13 cellular contexts compared by ENCODE assay signal in the genomic region with DNA sequence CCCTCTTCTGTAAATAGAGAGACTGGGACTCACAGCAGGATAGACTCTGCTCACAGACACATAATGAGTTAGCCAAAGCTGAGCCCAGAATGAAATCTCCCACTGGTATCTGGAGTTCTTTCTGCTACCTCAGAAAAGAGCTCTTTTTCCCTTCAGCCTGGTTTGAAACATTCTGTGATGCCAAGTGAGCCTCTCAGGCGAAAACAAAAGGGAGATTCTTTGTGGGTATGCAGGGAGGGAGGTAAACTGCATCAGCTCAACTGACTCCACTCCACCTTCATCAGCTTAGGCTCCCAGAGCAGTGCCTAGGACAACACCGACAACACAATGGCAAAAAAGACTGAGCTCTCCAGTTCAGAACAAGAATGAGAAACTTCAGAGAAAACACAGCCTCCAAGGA. TPM values are rescaled to one million over a fixed set of nuclear protein-coding genes. Genes with fewer than 3 reads are reported as not detected.
A peak's percentile ranks its signal among the peaks of the same experiment; 100 is the strongest.
DNase-seq lines count a peak whose midpoint lies in the region; ATAC-seq and TF ChIP-seq lines count a peak whose summit lies in the region.
"Had no signal": no experiment of that assay in that cellular context is flagged by ENCODE, and none has a peak within 500 bp of the region (broad histone marks: within the 10 kb centered on the region; RNA-seq: fewer than 3 reads in every experiment).

No MANE protein-coding gene starts in this region.

- H3K27ac ChIP-seq in GM23338 (ENCODE audit: low read depth) (0 out of 2 replicates have a peak overlapping the region, but pooled peaks have one; percentile 32), cingulate gyrus (ENCODE audit: low read depth, low read length) (peak overlapping the region; percentile 90), gastrocnemius medialis (no peak overlapping the region)

- H3K36me3 Mint-ChIP-seq in GM23338 (ENCODE audit: low read depth) = peaks cover 58% of the 10 kb centered on the region
- H3K36me3 Mint-ChIP-seq in naive thymus-derived CD8-positive, alpha-beta T cell = peaks cover 4 to 100% (median 42%) of the 10 kb centered on the region in 3 donors

- in situ Hi-C loops in gastrocnemius medialis (cut with MboI; ENCODE audit: low sequenced_read_pairs in 4 of 4) = loop anchor here in 1 of 4 donors (25.0 kb wide), 1 partner anchor 459 kb away; the partner anchor contains the start of genes RPL27A and TRIM66

- H3K4me3 Mint-ChIP-seq in GM23338 = no peak overlapping the region
- H3K4me3 Mint-ChIP-seq in naive thymus-derived CD8-positive, alpha-beta T cell = no peak overlapping the region
- H3K4me3 Mint-ChIP-seq: CD8-positive, alpha-beta memory T cell had no signal

- H3K4me1 ChIP-seq in GM23338 (ENCODE audit: insufficient read depth) = no peaks in the 10 kb centered on the region
- H3K4me1 ChIP-seq in gastrocnemius medialis = no peaks in the 10 kb centered on the region

- no peaks in the 10 kb centered on the region for H3K9me3 Mint-ChIP-seq in GM23338
- H3K9me3 Mint-ChIP-seq in naive thymus-derived CD8-positive, alpha-beta T cell = no peaks in the 10 kb centered on the region
- H3K9me3 Mint-ChIP-seq: CD8-positive, alpha-beta memory T cell had no signal

- POLR2A ChIA-PET in naive thymus-derived CD8-positive, alpha-beta T cell (lab: Charles Lee) = no interaction called here

- no peaks in the 10 kb centered on the region; the same call in 1 of the 2 replicates for H4K20me1 ChIP-seq in GM23338 (replicated peaks; ENCODE audit: insufficient read depth)

- H3K27me3 ChIP-seq in GM23338 (ENCODE audit: insufficient read depth) = no peaks in the 10 kb centered on the region
- no peaks in the 10 kb centered on the region for H3K27me3 ChIP-seq in gastrocnemius medialis

- ATAC-seq in GM23338 (no peak), gastrocnemius medialis (no peak)
- no peak for ATAC-seq in naive thymus-derived CD8-positive, alpha-beta T cell

- TF ChIP-seq CTCF in GM23338 (conservative IDR thresholded peaks at IDR 0.05; ENCODE audit: low read depth in 2 of 2) (no peak), gastrocnemius medialis (IDR thresholded peaks at IDR 0.05 in 4 of 5, conservative IDR thresholded peaks at IDR 0.05 in 1 of 5) (no peak)

- TF ChIP-seq POLR2A in gastrocnemius medialis (IDR thresholded peaks at IDR 0.05) = no peak

- H2AFZ ChIP-seq in GM23338 = no peak overlapping the region

- no peaks in the 10 kb centered on the region for H3K9me3 ChIP-seq in gastrocnemius medialis

- H3K36me3 ChIP-seq in GM23338 (ENCODE audit: insufficient read depth) = peaks cover 32% of the 10 kb centered on the region
- H3K36me3 ChIP-seq in gastrocnemius medialis = peaks cover 8 to 97% of the 10 kb centered on the region in 2 donors

- no peaks in the 10 kb centered on the region for H3F3A ChIP-seq in GM23338 (replicated peaks; ENCODE audit: low read depth)

- no peaks in the 10 kb centered on the region for H3K4me1 Mint-ChIP-seq in GM23338
- H3K4me1 Mint-ChIP-seq in naive thymus-derived CD8-positive, alpha-beta T cell = peaks cover 8 to 14% (median 11%) of the 10 kb centered on the region in 4 donors
- H3K4me1 Mint-ChIP-seq: CD8-positive, alpha-beta memory T cell had no signal

- no peak overlapping the region for H3K4me2 ChIP-seq in GM23338

- H3K79me2 ChIP-seq in GM23338 (replicated peaks; ENCODE audit: insufficient read depth) = no peaks in the 10 kb centered on the region

- intact Hi-C loops in gastrocnemius medialis (cut with DNase I; ENCODE audit: low total_unique reads) = no loop called here

- H3K27ac Mint-ChIP-seq in GM23338 = peak overlapping the region; percentile 12; the same call in 1 of the 2 replicates
- peak overlapping the region in 7 of 10 donors; percentile 13 to 72 (median 49) for H3K27ac Mint-ChIP-seq in naive thymus-derived CD8-positive, alpha-beta T cell

- H3K9me2 ChIP-seq in GM23338 (ENCODE audit: insufficient read depth) = no peaks in the 10 kb centered on the region

- peak; percentile 49 for DNase-seq in Ammon's horn (ENCODE audit: low spot score)
- DNase-seq in GM23338 (ENCODE audit: low spot score) = no peak
- no peak for DNase-seq in naive thymus-derived CD8-positive, alpha-beta T cell
- no peak for DNase-seq in NCI-H1436 (lab: John Stamatoyannopoulos, UW)
- no peak for DNase-seq in ecto neural progenitor cell (ENCODE audit: low spot score)
- no peak for DNase-seq in gastrocnemius medialis
- DNase-seq: CD8-positive, alpha-beta memory T cell; KBM-7; NCI-H524 treated with DMSO at 0.1 percent for 48 hours; NK-92 treated with Interleukin-12 subunit alpha and Interleukin-12 subunit beta, amount 100 ng/mL, for 24 hours; OCI-M1; RPMI8226 had no signal

- H3K4me3 ChIP-seq in GM23338 (no peak overlapping the region), gastrocnemius medialis (no peak overlapping the region)

- no peaks in the 10 kb centered on the region for H3K27me3 Mint-ChIP-seq in GM23338 (ENCODE audit: insufficient read depth, low read depth, poor library complexity)
- H3K27me3 Mint-ChIP-seq in naive thymus-derived CD8-positive, alpha-beta T cell = no peaks in the 10 kb centered on the region

TF ChIP-seq in GM23338, 12 proteins besides CTCF, POLR2A, EP300 and RAD21 (continues in another document):
- TF ChIP-seq EZH2 (IDR thresholded peaks at IDR 0.05; ENCODE audit: low read depth, unreplicated experiment) (no peak), ZNF331 (CRISPR knock-in tag; IDR thresholded peaks at IDR 0.05; ENCODE audit: low read depth) (no peak), ZNF114 (CRISPR knock-in tag; IDR thresholded peaks at IDR 0.05) (no peak), CREB1 (CRISPR knock-in tag; IDR thresholded peaks at IDR 0.05; ENCODE audit: low read depth) (no peak)
- TF ChIP-seq, protein P1, sequence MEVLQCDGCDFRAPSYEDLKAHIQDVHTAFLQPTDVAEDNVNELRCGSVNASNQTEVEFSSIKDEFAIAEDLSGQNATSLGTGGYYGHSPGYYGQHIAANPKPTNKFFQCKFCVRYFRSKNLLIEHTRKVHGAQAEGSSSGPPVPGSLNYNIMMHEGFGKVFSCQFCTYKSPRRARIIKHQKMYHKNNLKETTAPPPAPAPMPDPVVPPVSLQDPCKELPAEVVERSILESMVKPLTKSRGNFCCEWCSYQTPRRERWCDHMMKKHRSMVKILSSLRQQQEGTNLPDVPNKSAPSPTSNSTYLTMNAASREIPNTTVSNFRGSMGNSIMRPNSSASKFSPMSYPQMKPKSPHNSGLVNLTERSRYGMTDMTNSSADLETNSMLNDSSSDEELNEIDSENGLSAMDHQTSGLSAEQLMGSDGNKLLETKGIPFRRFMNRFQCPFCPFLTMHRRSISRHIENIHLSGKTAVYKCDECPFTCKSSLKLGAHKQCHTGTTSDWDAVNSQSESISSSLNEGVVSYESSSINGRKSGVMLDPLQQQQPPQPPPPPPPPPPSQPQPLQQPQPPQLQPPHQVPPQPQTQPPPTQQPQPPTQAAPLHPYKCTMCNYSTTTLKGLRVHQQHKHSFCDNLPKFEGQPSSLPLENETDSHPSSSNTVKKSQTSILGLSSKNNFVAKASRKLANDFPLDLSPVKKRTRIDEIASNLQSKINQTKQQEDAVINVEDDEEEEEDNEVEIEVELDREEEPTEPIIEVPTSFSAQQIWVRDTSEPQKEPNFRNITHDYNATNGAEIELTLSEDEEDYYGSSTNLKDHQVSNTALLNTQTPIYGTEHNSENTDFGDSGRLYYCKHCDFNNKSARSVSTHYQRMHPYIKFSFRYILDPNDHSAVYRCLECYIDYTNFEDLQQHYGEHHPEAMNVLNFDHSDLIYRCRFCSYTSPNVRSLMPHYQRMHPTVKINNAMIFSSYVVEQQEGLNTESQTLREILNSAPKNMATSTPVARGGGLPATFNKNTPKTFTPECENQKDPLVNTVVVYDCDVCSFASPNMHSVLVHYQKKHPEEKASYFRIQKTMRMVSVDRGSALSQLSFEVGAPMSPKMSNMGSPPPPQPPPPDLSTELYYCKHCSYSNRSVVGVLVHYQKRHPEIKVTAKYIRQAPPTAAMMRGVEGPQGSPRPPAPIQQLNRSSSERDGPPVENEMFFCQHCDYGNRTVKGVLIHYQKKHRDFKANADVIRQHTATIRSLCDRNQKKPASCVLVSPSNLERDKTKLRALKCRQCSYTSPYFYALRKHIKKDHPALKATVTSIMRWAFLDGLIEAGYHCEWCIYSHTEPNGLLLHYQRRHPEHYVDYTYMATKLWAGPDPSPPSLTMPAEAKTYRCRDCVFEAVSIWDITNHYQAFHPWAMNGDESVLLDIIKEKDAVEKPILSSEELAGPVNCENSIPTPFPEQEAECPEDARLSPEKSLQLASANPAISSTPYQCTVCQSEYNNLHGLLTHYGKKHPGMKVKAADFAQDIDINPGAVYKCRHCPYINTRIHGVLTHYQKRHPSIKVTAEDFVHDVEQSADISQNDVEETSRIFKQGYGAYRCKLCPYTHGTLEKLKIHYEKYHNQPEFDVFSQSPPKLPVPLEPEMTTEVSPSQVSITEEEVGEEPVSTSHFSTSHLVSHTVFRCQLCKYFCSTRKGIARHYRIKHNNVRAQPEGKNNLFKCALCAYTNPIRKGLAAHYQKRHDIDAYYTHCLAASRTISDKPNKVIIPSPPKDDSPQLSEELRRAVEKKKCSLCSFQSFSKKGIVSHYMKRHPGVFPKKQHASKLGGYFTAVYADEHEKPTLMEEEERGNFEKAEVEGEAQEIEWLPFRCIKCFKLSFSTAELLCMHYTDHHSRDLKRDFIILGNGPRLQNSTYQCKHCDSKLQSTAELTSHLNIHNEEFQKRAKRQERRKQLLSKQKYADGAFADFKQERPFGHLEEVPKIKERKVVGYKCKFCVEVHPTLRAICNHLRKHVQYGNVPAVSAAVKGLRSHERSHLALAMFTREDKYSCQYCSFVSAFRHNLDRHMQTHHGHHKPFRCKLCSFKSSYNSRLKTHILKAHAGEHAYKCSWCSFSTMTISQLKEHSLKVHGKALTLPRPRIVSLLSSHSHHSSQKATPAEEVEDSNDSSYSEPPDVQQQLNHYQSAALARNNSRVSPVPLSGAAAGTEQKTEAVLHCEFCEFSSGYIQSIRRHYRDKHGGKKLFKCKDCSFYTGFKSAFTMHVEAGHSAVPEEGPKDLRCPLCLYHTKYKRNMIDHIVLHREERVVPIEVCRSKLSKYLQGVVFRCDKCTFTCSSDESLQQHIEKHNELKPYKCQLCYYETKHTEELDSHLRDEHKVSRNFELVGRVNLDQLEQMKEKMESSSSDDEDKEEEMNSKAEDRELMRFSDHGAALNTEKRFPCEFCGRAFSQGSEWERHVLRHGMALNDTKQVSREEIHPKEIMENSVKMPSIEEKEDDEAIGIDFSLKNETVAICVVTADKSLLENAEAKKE (CRISPR knock-in tag; IDR thresholded peaks at IDR 0.05) = no peak

RNA-seq across cellular contexts. Expression of gene SCUBE2, which starts 55.1 kb away (rescaled TPM):
- total RNA-seq in GM23338 (2014; rRNA removed; shearing (Covaris generic)) = 0.63 TPM in 1 of 2 replicates, not detected in the other
- 0.47 and 1.2 TPM in 2 replicates for polyA plus RNA-seq in GM23338 (2016; fragmentation: Nextera tagmentation; extraction: Ambion mirVana)
- total RNA-seq in naive thymus-derived CD8-positive, alpha-beta T cell = under 1 TPM in 1 of 2 experiments, not detected in 1; 0.96 TPM
- not detected for polyA plus RNA-seq in naive thymus-derived CD8-positive, alpha-beta T cell
- 1 to 10 TPM in 3 of 4 donors, under 1 TPM in 1; 0.24 to 3.6 (median 2.3) TPM for total RNA-seq in gastrocnemius medialis
- polyA plus RNA-seq: CD8-positive, alpha-beta memory T cell had no signal

Comparison
In these comparisons a context has a peak if more than half of its experiments do, and no peak if none do; other contexts are left out.
1. H3K27ac ChIP-seq: peak in GM23338 (single experiment) and cingulate gyrus (single experiment); none in gastrocnemius medialis (0 of 4).